Comparison of ENCODE assay signal across 19 cellular contexts in genomic region chr7:40297741-40298311, GRCh38.
DNase-seq lines count a peak whose midpoint lies in the region; ATAC-seq lines count a peak whose summit lies in the region.
"Had no signal": no experiment of that assay in that cellular context is flagged by ENCODE, and none has a peak within 500 bp of the region (broad histone marks: within the 10 kb centered on the region; RNA-seq: fewer than 3 reads in every experiment).

No MANE protein-coding gene starts in this region.

- DNase-seq in NCI-H226 = peak; percentile 55
- peak; percentile 68 for DNase-seq in dedifferentiated amniotic fluid mesenchymal stem cell (ENCODE audit: extremely low spot score)
- DNase-seq in left kidney (ENCODE audit: low read depth, low spot score) = peak; percentile 7
- no peak for DNase-seq in stimulated activated CD4-positive, alpha-beta T cell treated with anti-CD3 and anti-CD28 coated beads, Interleukin-2, amount 100 ng/mL, for 48 hours
- no peak for DNase-seq in effector CD8-positive, alpha-beta T cell (lab: John Stamatoyannopoulos, UW)
- DNase-seq: Calu3; central memory CD4-positive, alpha-beta T cell; hippocampal formation; left lung; naive thymus-derived CD4-positive, alpha-beta T cell; NCI-H2171 treated with DMSO at 0.1 percent for 48 hours; retina; stimulated activated CD4-positive, alpha-beta T cell treated with anti-CD3 and anti-CD28 coated beads, Interleukin-1b, Interleukin-23, amount 100 ng/mL, for 48 hours; tibial artery had no signal

- no peaks in the 10 kb centered on the region for H4K20me1 ChIP-seq in BLaER1 treated with 17β-estradiol and CSF1 and Interleukin-3, amounts not matched to agents 10 nM and 100 nM

- no peaks in the 10 kb centered on the region for H3K27me3 ChIP-seq in BLaER1 treated with 17β-estradiol and CSF1 and Interleukin-3, amounts not matched to agents 10 nM and 100 nM
- H3K27me3 ChIP-seq: left lung, tibial artery had no signal

- ATAC-seq in GM19328 (IDR thresholded peaks at IDR 0.05; ENCODE audit: unreplicated experiment) (no peak), HG03521 (IDR thresholded peaks at IDR 0.05; ENCODE audit: unreplicated experiment) (no peak)
- ATAC-seq: HepG2; left lung; naive thymus-derived CD4-positive, alpha-beta T cell had no signal

- no peak overlapping the region for H3K9ac ChIP-seq in BLaER1 treated with 17β-estradiol and CSF1 and Interleukin-3, amounts not matched to agents 10 nM and 100 nM

- no peaks in the 10 kb centered on the region for H3K36me3 ChIP-seq in BLaER1 treated with 17β-estradiol and CSF1 and Interleukin-3, amounts not matched to agents 10 nM and 100 nM
- H3K36me3 ChIP-seq: left lung, tibial artery had no signal

- no peaks in the 10 kb centered on the region for H3K9me3 ChIP-seq in BLaER1 treated with 17β-estradiol and CSF1 and Interleukin-3, amounts not matched to agents 10 nM and 100 nM (replicated peaks in 1 of 11)
- H3K9me3 ChIP-seq: left lung, tibial artery had no signal

- H3K4me2 ChIP-seq in BLaER1 treated with 17β-estradiol and CSF1 and Interleukin-3, amounts not matched to agents 10 nM and 100 nM = peak overlapping the region; percentile 30 to 70 (median 43); a peak in 21 of 22 replicates

- H3K4me3 ChIP-seq in BLaER1 treated with 17β-estradiol and CSF1 and Interleukin-3, amounts not matched to agents 10 nM and 100 nM = no peak overlapping the region
- H3K4me3 ChIP-seq: left lung, tibial artery had no signal

- H3K4me1 ChIP-seq in BLaER1 treated with 17β-estradiol and CSF1 and Interleukin-3, amounts not matched to agents 10 nM and 100 nM = peaks cover 19 to 30% (median 24%) of the 10 kb centered on the region in 10 experiments
- H3K4me1 ChIP-seq: left lung had no signal

- peak overlapping the region in 4 of 11 experiments; percentile 11 to 29 (median 20); a peak in 4 of 22 replicates for H3K27ac ChIP-seq in BLaER1 treated with 17β-estradiol and CSF1 and Interleukin-3, amounts not matched to agents 10 nM and 100 nM
- H3K27ac ChIP-seq: left lung, RWPE1 had no signal

Comparison
In these comparisons a context has a peak if more than half of its experiments do, and no peak if none do; other contexts are left out.
1. DNase-seq: peak in NCI-H226 (single experiment), dedifferentiated amniotic fluid mesenchymal stem cell (single experiment) and left kidney (single experiment); none in stimulated activated CD4-positive, alpha-beta T cell treated with anti-CD3 and anti-CD28 coated beads, Interleukin-2, amount 100 ng/mL, for 48 hours (0 of 2) and effector CD8-positive, alpha-beta T cell (single experiment).